7 cellular contexts compared by ENCODE assay signal in the genomic region with DNA sequence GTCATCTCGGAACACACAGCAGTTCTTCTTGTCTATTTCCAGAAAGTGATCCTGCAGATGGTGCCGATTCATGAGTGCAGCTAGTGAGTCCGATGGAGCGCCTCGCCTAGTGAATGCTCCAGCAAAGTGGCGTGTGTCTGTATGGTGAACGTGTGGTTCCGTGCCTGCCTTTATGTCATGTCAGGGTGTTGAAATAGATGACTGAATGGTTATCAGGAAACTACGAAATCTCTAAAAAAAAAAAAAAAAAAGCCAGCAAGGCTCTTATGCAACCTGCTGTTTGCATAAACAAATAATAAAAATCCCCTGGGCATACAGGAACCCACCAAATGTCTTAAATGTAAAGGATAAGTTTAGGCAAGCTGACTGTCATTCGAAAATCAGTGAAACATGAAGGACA. TPM values are rescaled to one million over a fixed set of nuclear protein-coding genes. Genes with fewer than 3 reads are reported as not detected.
"Had no signal": no experiment of that assay in that cellular context is flagged by ENCODE, and none has a peak within 500 bp of the region (broad histone marks: within the 10 kb centered on the region; RNA-seq: fewer than 3 reads in every experiment).

Gene HCAR3, minus strand, starts transcription at position 146 of the 400 bp plus-strand sequence. Its CDS starts 74 bp downstream, at position 72.

RNA-seq across cellular contexts. Expression of gene HCAR3, which starts in this region (rescaled TPM):
- total RNA-seq: activated naive CD4-positive, alpha-beta T cell treated with anti-CD3 and anti-CD28 coated beads for 36 hours; ascending aorta; endodermal cell; kidney epithelial cell; osteocyte; pulmonary artery endothelial cell had no signal
- polyA plus RNA-seq: neural cell had no signal
